16 cellular contexts compared by ENCODE assay signal in genomic region chr14:52937306-52937705, GRCh38. TPM values are rescaled to one million over a fixed set of nuclear protein-coding genes. Genes with fewer than 3 reads are reported as not detected.
DNase-seq lines count a peak whose midpoint lies in the region; ATAC-seq and TF ChIP-seq lines count a peak whose summit lies in the region.
"Had no signal": no experiment of that assay in that cellular context is flagged by ENCODE, and none has a peak within 500 bp of the region (broad histone marks: within the 10 kb centered on the region; RNA-seq: fewer than 3 reads in every experiment).

No MANE protein-coding gene starts in this region.

- H3K4me3 ChIP-seq in RWPE2 (ENCODE audit: severe bottlenecking) (no peak overlapping the region), gastroesophageal sphincter (no peak overlapping the region), upper lobe of left lung (peak overlapping the region in 1 of 4 donors; percentile 3)
- H3K4me3 ChIP-seq: HAP-1 had no signal

- peaks cover 3% of the 10 kb centered on the region for H3K36me3 Mint-ChIP-seq in osteocyte (ENCODE audit: unreplicated experiment)
- H3K36me3 Mint-ChIP-seq: CD4-positive, alpha-beta memory T cell had no signal

- H3K27ac Mint-ChIP-seq in osteocyte (ENCODE audit: unreplicated experiment), result peak overlapping the region; percentile 37
- H3K27ac Mint-ChIP-seq: IgD-negative memory B cell had no signal

- CTCF ChIA-PET in HEK293T (lab: Yijun Ruan, JAX), result no interaction called here

- 15 to 39% methylated on average over 4 of the region's 4 CpGs for WGBS in gastroesophageal sphincter (ENCODE audit: low coverage in 1 of 2), 2 donors
- WGBS in upper lobe of left lung, 2 donors, result 44 to 49% methylated on average over 4 of the region's 4 CpGs

- peak; percentile 30; the same call in 1 of the 3 replicates for ATAC-seq in RWPE2 (ENCODE audit: low read depth)
- ATAC-seq in gastroesophageal sphincter, result no peak
- ATAC-seq in upper lobe of left lung (ENCODE audit: low FRiP score in 2 of 2), result peak; percentile 50 to 62
- ATAC-seq in GM18505 (IDR thresholded peaks at IDR 0.05; ENCODE audit: unreplicated experiment), result no peak

- no peak overlapping the region for H3K4me3 Mint-ChIP-seq in osteocyte (ENCODE audit: unreplicated experiment)
- H3K4me3 Mint-ChIP-seq: CD4-positive, alpha-beta memory T cell; IgD-negative memory B cell had no signal

- H3K9me3 Mint-ChIP-seq in osteocyte (ENCODE audit: unreplicated experiment), result no peaks in the 10 kb centered on the region
- H3K9me3 Mint-ChIP-seq: CD4-positive, alpha-beta memory T cell; IgD-negative memory B cell had no signal

- no peak for TF ChIP-seq POLR2A in gastroesophageal sphincter (IDR thresholded peaks at IDR 0.05)
- TF ChIP-seq POLR2A in upper lobe of left lung (IDR thresholded peaks at IDR 0.05), result no peak
- TF ChIP-seq POLR2A in GM18505 (IDR thresholded peaks at IDR 0.05; ENCODE audit: borderline replicate concordance, extremely low read depth, insufficient read depth, insufficient read length), result no peak

- POLR2A ChIA-PET in HEK293T (lab: Yijun Ruan, JAX), result interaction anchor here (2.0 kb wide), 1 partner anchor 14 kb away, joined by 5 read pairs; the partner anchor contains the start of gene FERMT2

- H3K36me3 ChIP-seq in RWPE2 (ENCODE audit: low read depth) (peaks cover 24% of the 10 kb centered on the region), gastroesophageal sphincter (no peaks in the 10 kb centered on the region), upper lobe of left lung (no peaks in the 10 kb centered on the region)
- H3K36me3 ChIP-seq: HAP-1 had no signal

- H3K4me1 ChIP-seq in RWPE2 (ENCODE audit: insufficient read depth, poor library complexity, severe bottlenecking) (no peaks in the 10 kb centered on the region), gastroesophageal sphincter (peaks cover 10 to 100% (median 28%) of the 10 kb centered on the region in 3 donors), upper lobe of left lung (peaks cover 15 to 43% (median 33%) of the 10 kb centered on the region in 4 donors)

- no peak for TF ChIP-seq CTCF in RWPE2 (IDR thresholded peaks at IDR 0.05; ENCODE audit: poor library complexity, severe bottlenecking)
- TF ChIP-seq CTCF in gastroesophageal sphincter (IDR thresholded peaks at IDR 0.05), result no peak
- TF ChIP-seq CTCF in osteocyte (IDR thresholded peaks at IDR 0.05), result no peak
- no peak for TF ChIP-seq CTCF in upper lobe of left lung (IDR thresholded peaks at IDR 0.05)

- no peak overlapping the region for H3K27ac ChIP-seq in RWPE2 (ENCODE audit: poor library complexity, severe bottlenecking)
- peak overlapping the region; percentile 31 to 62 (median 47) for H3K27ac ChIP-seq in gastroesophageal sphincter
- peak overlapping the region in 3 of 4 donors; percentile 7 to 13 (median 12) for H3K27ac ChIP-seq in upper lobe of left lung

- H3K9me3 ChIP-seq in RWPE2 (ENCODE audit: severe bottlenecking) (no peaks in the 10 kb centered on the region), gastroesophageal sphincter (no peaks in the 10 kb centered on the region), upper lobe of left lung (no peaks in the 10 kb centered on the region)
- H3K9me3 ChIP-seq: BE2C, HAP-1 had no signal

- H3K27me3 ChIP-seq in RWPE2 (ENCODE audit: insufficient read depth, poor library complexity, severe bottlenecking), result no peaks in the 10 kb centered on the region
- H3K27me3 ChIP-seq in gastroesophageal sphincter, result no peaks in the 10 kb centered on the region
- no peaks in the 10 kb centered on the region for H3K27me3 ChIP-seq in upper lobe of left lung
- H3K27me3 ChIP-seq: BE2C had no signal

- H3K4me1 Mint-ChIP-seq in osteocyte (ENCODE audit: unreplicated experiment), result peaks cover 66% of the 10 kb centered on the region
- H3K4me1 Mint-ChIP-seq: CD4-positive, alpha-beta memory T cell had no signal

- H3K27me3 Mint-ChIP-seq in osteocyte (ENCODE audit: unreplicated experiment), result no peaks in the 10 kb centered on the region
- H3K27me3 Mint-ChIP-seq: IgD-negative memory B cell had no signal

- TF ChIP-seq EP300 in gastroesophageal sphincter (IDR thresholded peaks at IDR 0.05) (no peak), upper lobe of left lung (IDR thresholded peaks at IDR 0.05) (no peak)

- no peak for DNase-seq in RWPE2 (ENCODE audit: low spot score)
- DNase-seq in osteocyte (ENCODE audit: extremely low spot score, unreplicated experiment), result no peak
- no peak for DNase-seq in upper lobe of left lung
- no peak for DNase-seq in HEK293T (ENCODE audit: extremely low spot score)
- no peak for DNase-seq in stimulated activated CD4-positive, alpha-beta T cell treated with anti-CD3 and anti-CD28 coated beads, Interleukin-4, amount 100 ng/mL, for 24 hours
- no peak for DNase-seq in cerebellum (ENCODE audit: low spot score)
- DNase-seq: BE2C; CD4-positive, alpha-beta memory T cell; MV-4-11; NCI-H1436 treated with DMSO at 0.1 percent for 48 hours; NCI-H2081; NCI-H524 had no signal

TF ChIP-seq in HEK293T, 16 proteins besides CTCF, POLR2A, EP300 and RAD21:
- TF ChIP-seq, protein P1, sequence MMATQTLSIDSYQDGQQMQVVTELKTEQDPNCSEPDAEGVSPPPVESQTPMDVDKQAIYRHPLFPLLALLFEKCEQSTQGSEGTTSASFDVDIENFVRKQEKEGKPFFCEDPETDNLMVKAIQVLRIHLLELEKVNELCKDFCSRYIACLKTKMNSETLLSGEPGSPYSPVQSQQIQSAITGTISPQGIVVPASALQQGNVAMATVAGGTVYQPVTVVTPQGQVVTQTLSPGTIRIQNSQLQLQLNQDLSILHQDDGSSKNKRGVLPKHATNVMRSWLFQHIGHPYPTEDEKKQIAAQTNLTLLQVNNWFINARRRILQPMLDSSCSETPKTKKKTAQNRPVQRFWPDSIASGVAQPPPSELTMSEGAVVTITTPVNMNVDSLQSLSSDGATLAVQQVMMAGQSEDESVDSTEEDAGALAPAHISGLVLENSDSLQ (IDR thresholded peaks at IDR 0.05), result no peak
- TF ChIP-seq L3MBTL2 (conservative IDR thresholded peaks at IDR 0.05) (no peak), NFRKB (IDR thresholded peaks at IDR 0.05) (no peak), ARNT (IDR thresholded peaks at IDR 0.05) (no peak), CTBP1 (IDR thresholded peaks at IDR 0.05; ENCODE audit: borderline replicate concordance) (no peak), SUZ12 (IDR thresholded peaks at IDR 0.05) (no peak), ZNF384 (IDR thresholded peaks at IDR 0.05) (no peak), BHLHE40 (IDR thresholded peaks at IDR 0.05; ENCODE audit: borderline replicate concordance) (no peak), FOXA1 (IDR thresholded peaks at IDR 0.05) (no peak), HDGF (IDR thresholded peaks at IDR 0.05; ENCODE audit: borderline replicate concordance) (no peak)

RNA-seq across cellular contexts. Expression of gene FERMT2, which starts 13.5 kb away (rescaled TPM):
- total RNA-seq in gastroesophageal sphincter (100 to 1,000 TPM; 364 to 398 (median 388) TPM), osteocyte (302 and 304 TPM in 2 replicates), upper lobe of left lung (100 to 1,000 TPM in 2 of 6 donors, 10 to 100 TPM in 4; 34.6 to 121 (median 72.3) TPM), cerebellum (60.8 TPM)

Comparison
In these comparisons a context has a peak if more than half of its experiments do, and no peak if none do; other contexts are left out.
1. ATAC-seq: peak in RWPE2 (single experiment) and upper lobe of left lung (2 of 2); none in gastroesophageal sphincter (single experiment) and GM18505 (single experiment).